In the genomic region with DNA sequence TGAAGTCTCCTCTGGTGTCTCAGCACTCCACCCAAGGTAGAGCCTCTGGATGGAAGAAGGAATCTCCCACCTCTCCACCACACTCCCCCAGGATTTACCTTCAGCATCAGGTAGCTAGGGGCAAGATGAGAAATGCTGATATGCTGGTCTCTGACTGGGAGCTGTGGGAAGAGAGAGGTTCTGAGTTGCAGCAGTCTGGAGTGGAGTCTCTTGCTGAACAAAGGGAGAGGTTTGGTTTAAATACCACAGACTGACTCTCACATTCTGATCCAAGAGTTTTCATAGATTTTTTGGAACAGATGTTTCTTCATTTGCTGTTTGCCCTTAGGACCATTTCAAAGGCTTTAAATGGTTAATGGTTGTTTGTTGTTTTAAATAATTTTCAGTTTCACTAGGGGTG, we compare ENCODE assay signal across 10 cellular contexts. TPM values are rescaled to one million over a fixed set of nuclear protein-coding genes. Genes with fewer than 3 reads are reported as not detected.
DNase-seq lines count a peak whose midpoint lies in the region; ATAC-seq and TF ChIP-seq lines count a peak whose summit lies in the region.
"Had no signal": no experiment of that assay in that cellular context is flagged by ENCODE, and none has a peak within 500 bp of the region (broad histone marks: within the 10 kb centered on the region; RNA-seq: fewer than 3 reads in every experiment).

No MANE protein-coding gene starts in this region.

- H3K27me3 ChIP-seq in hepatocyte, result no peaks in the 10 kb centered on the region
- no peaks in the 10 kb centered on the region for H3K27me3 ChIP-seq in stomach

- TF ChIP-seq CTCF in hepatocyte (IDR thresholded peaks at IDR 0.05; ENCODE audit: poor library complexity) (no peak), stomach (IDR thresholded peaks at IDR 0.05) (no peak)

- H3K27ac ChIP-seq in hepatocyte (peak overlapping the region; percentile 98), stomach (peak overlapping the region in 4 of 5 donors; percentile 99 to 100 (median 100))

- peaks cover 13 to 29% of the 10 kb centered on the region in 2 donors for H3K36me3 Mint-ChIP-seq in activated T-cell treated with anti-CD3 and anti-CD28 coated beads, Interleukin-2, amount 50 U/mL, for 72 hours (ENCODE audit: insufficient read depth in 2 of 2)
- H3K36me3 Mint-ChIP-seq in activated T-helper 1 cell treated with anti-CD3 and anti-CD28 coated beads, Interleukin-12 subunit alpha, Interleukin-12 subunit beta, Interleukin-2, Interleukin-4 antibody, amounts not matched to agents 30 ng/mL and 10 ng/mL and 1 ng/mL, durations not matched to agents 14 hours and 24 hours and 36 hours (ENCODE audit: low read depth), result peaks cover 18% of the 10 kb centered on the region

- peak overlapping the region; percentile 98 to 100 for H3K4me3 Mint-ChIP-seq in activated T-cell treated with anti-CD3 and anti-CD28 coated beads, Interleukin-2, amount 50 U/mL, for 72 hours
- H3K4me3 Mint-ChIP-seq in activated T-helper 1 cell treated with anti-CD3 and anti-CD28 coated beads, Interleukin-12 subunit alpha, Interleukin-12 subunit beta, Interleukin-2, Interleukin-4 antibody, amounts not matched to agents 30 ng/mL and 10 ng/mL and 1 ng/mL, durations not matched to agents 14 hours and 24 hours and 36 hours, result peak overlapping the region; percentile 94

- H3K36me3 ChIP-seq in hepatocyte (replicated peaks; ENCODE audit: insufficient read depth, low read depth), result no peaks in the 10 kb centered on the region
- H3K36me3 ChIP-seq in stomach, result no peaks in the 10 kb centered on the region

- H2AFZ ChIP-seq in hepatocyte, result no peak overlapping the region

- H4K20me1 ChIP-seq in hepatocyte (ENCODE audit: insufficient read depth, poor library complexity, severe bottlenecking), result peaks cover 6% of the 10 kb centered on the region

- no peaks in the 10 kb centered on the region for H3K9me2 ChIP-seq in hepatocyte (replicated peaks; ENCODE audit: insufficient read depth)

- H3K4me2 ChIP-seq in hepatocyte, result no peak overlapping the region

- intact Hi-C loops in activated T-helper 1 cell treated with anti-CD3 and anti-CD28 coated beads, Interleukin-12 subunit alpha, Interleukin-12 subunit beta, Interleukin-2, Interleukin-4 antibody, amounts not matched to agents 30 ng/mL and 10 ng/mL and 1 ng/mL, durations not matched to agents 14 hours and 24 hours and 36 hours (cut with micrococcal nuclease), result loop anchor here (5.0 kb wide), 4 partner anchors 332 to 1262 kb away; a partner anchor contains a TSS
- intact Hi-C loops in stomach (cut with DNase I; ENCODE audit: low total_unique reads), result no loop called here

- H3K4me1 Mint-ChIP-seq in activated T-cell treated with anti-CD3 and anti-CD28 coated beads, Interleukin-2, amount 50 U/mL, for 72 hours (ENCODE audit: low read depth), result peaks cover 35% of the 10 kb centered on the region
- H3K4me1 Mint-ChIP-seq in activated T-helper 1 cell treated with anti-CD3 and anti-CD28 coated beads, Interleukin-12 subunit alpha, Interleukin-12 subunit beta, Interleukin-2, Interleukin-4 antibody, amounts not matched to agents 30 ng/mL and 10 ng/mL and 1 ng/mL, durations not matched to agents 14 hours and 24 hours and 36 hours (ENCODE audit: low read depth), result peaks cover 39% of the 10 kb centered on the region

- H3K4me3 ChIP-seq in hepatocyte (no peak overlapping the region), stomach (peak overlapping the region in 2 of 4 donors; percentile 61 to 73)

- ATAC-seq in activated T-cell treated with anti-CD3 and anti-CD28 coated beads, Interleukin-2, amount 50 U/mL, for 72 hours (replicated peaks in 1 of 2), result no peak
- ATAC-seq in GM19452 (IDR thresholded peaks at IDR 0.05; ENCODE audit: unreplicated experiment) (no peak), GM19395 (IDR thresholded peaks at IDR 0.05; ENCODE audit: unreplicated experiment) (no peak)

- H3K9me3 ChIP-seq in hepatocyte (ENCODE audit: low read depth), result no peaks in the 10 kb centered on the region
- H3K9me3 ChIP-seq in stomach, result no peaks in the 10 kb centered on the region

- no peak for TF ChIP-seq POLR2A in stomach (IDR thresholded peaks at IDR 0.05)

- peaks cover 10% of the 10 kb centered on the region for H3K4me1 ChIP-seq in hepatocyte (ENCODE audit: insufficient read depth)
- H3K4me1 ChIP-seq in stomach, result peaks cover 6 to 35% (median 25%) of the 10 kb centered on the region in 4 donors

- H3K27me3 Mint-ChIP-seq in activated T-cell treated with anti-CD3 and anti-CD28 coated beads, Interleukin-2, amount 50 U/mL, for 72 hours (ENCODE audit: low read depth), result no peaks in the 10 kb centered on the region
- no peaks in the 10 kb centered on the region for H3K27me3 Mint-ChIP-seq in activated T-helper 1 cell treated with anti-CD3 and anti-CD28 coated beads, Interleukin-12 subunit alpha, Interleukin-12 subunit beta, Interleukin-2, Interleukin-4 antibody, amounts not matched to agents 30 ng/mL and 10 ng/mL and 1 ng/mL, durations not matched to agents 14 hours and 24 hours and 36 hours (ENCODE audit: insufficient read depth)

- peaks cover 28% of the 10 kb centered on the region for H3K79me2 ChIP-seq in hepatocyte

- no peaks in the 10 kb centered on the region for H3K9me3 Mint-ChIP-seq in activated T-cell treated with anti-CD3 and anti-CD28 coated beads, Interleukin-2, amount 50 U/mL, for 72 hours
- no peaks in the 10 kb centered on the region for H3K9me3 Mint-ChIP-seq in activated T-helper 1 cell treated with anti-CD3 and anti-CD28 coated beads, Interleukin-12 subunit alpha, Interleukin-12 subunit beta, Interleukin-2, Interleukin-4 antibody, amounts not matched to agents 30 ng/mL and 10 ng/mL and 1 ng/mL, durations not matched to agents 14 hours and 24 hours and 36 hours

- no peak for DNase-seq in activated T-cell treated with anti-CD3 and anti-CD28 coated beads, Interleukin-2, amount 50 U/mL, for 72 hours
- DNase-seq in activated T-cell treated with anti-CD3 and anti-CD28 coated beads, Interleukin-2, amount 50 U/mL, for 48 hours, result no peak
- DNase-seq in activated T-helper 1 cell treated with anti-CD3 and anti-CD28 coated beads, Interleukin-12 subunit alpha, Interleukin-12 subunit beta, Interleukin-2, Interleukin-4 antibody, amounts not matched to agents 30 ng/mL and 10 ng/mL and 1 ng/mL, durations not matched to agents 14 hours and 24 hours and 36 hours (ENCODE audit: low spot score), result no peak
- DNase-seq in hepatocyte (ENCODE audit: low spot score) (no peak), stomach (no peak), T-helper 9 cell (no peak)
- DNase-seq: cortex of kidney, NCI-H2107 had no signal

- H3K27ac Mint-ChIP-seq in activated T-cell treated with anti-CD3 and anti-CD28 coated beads, Interleukin-2, amount 50 U/mL, for 72 hours, result peak overlapping the region; percentile 96
- peak overlapping the region; percentile 100 for H3K27ac Mint-ChIP-seq in activated T-helper 1 cell treated with anti-CD3 and anti-CD28 coated beads, Interleukin-12 subunit alpha, Interleukin-12 subunit beta, Interleukin-2, Interleukin-4 antibody, amounts not matched to agents 30 ng/mL and 10 ng/mL and 1 ng/mL, durations not matched to agents 14 hours and 24 hours and 36 hours

- no peak for TF ChIP-seq EP300 in stomach (IDR thresholded peaks at IDR 0.05)

RNA-seq across cellular contexts. Expression of a gene that starts 1.1 kb away (rescaled TPM):
- 100 to 1,000 TPM; 232 to 385 TPM for total RNA-seq in activated T-cell treated with anti-CD3 and anti-CD28 coated beads, Interleukin-2, amount 50 U/mL, for 72 hours
- total RNA-seq in activated T-helper 1 cell treated with anti-CD3 and anti-CD28 coated beads, Interleukin-12 subunit alpha, Interleukin-12 subunit beta, Interleukin-2, Interleukin-4 antibody, amounts not matched to agents 30 ng/mL and 10 ng/mL and 1 ng/mL, durations not matched to agents 14 hours and 24 hours and 36 hours, result 457 and 480 TPM in 2 replicates
- 60.6 and 65.9 TPM in 2 replicates for total RNA-seq in hepatocyte
- polyA plus RNA-seq in hepatocyte, result 46.0 and 54.1 TPM in 2 replicates
- total RNA-seq in stomach, result 100 to 1,000 TPM; 149 to 424 (median 247) TPM
- 10 to 100 TPM; 23.3 to 43.4 (median 24.1) TPM for polyA plus RNA-seq in stomach

RNA-seq across cellular contexts. Expression of a gene that starts 43.0 kb away (rescaled TPM):
- 10 to 100 TPM; 52.9 to 59.8 TPM for total RNA-seq in activated T-cell treated with anti-CD3 and anti-CD28 coated beads, Interleukin-2, amount 50 U/mL, for 72 hours
- 105 and 121 TPM in 2 replicates for total RNA-seq in activated T-helper 1 cell treated with anti-CD3 and anti-CD28 coated beads, Interleukin-12 subunit alpha, Interleukin-12 subunit beta, Interleukin-2, Interleukin-4 antibody, amounts not matched to agents 30 ng/mL and 10 ng/mL and 1 ng/mL, durations not matched to agents 14 hours and 24 hours and 36 hours
- total RNA-seq in hepatocyte, result 83.0 and 96.2 TPM in 2 replicates
- 229 and 230 TPM in 2 replicates for polyA plus RNA-seq in hepatocyte
- total RNA-seq in stomach, result 100 to 1,000 TPM in 1 of 5 donors, 10 to 100 TPM in 3, 1 to 10 TPM in 1; 3.5 to 130 (median 58.5) TPM
- 100 to 1,000 TPM in 2 of 3 donors, 10 to 100 TPM in 1; 91.2 to 134 (median 109) TPM for polyA plus RNA-seq in stomach

RNA-seq across cellular contexts. Expression of a gene that starts 43.4 kb away (rescaled TPM):
- total RNA-seq in activated T-cell treated with anti-CD3 and anti-CD28 coated beads, Interleukin-2, amount 50 U/mL, for 72 hours, result 10 to 100 TPM; 31.5 to 38.0 TPM
- 26.1 and 29.4 TPM in 2 replicates for total RNA-seq in activated T-helper 1 cell treated with anti-CD3 and anti-CD28 coated beads, Interleukin-12 subunit alpha, Interleukin-12 subunit beta, Interleukin-2, Interleukin-4 antibody, amounts not matched to agents 30 ng/mL and 10 ng/mL and 1 ng/mL, durations not matched to agents 14 hours and 24 hours and 36 hours
- 8.0 and 9.7 TPM in 2 replicates for total RNA-seq in hepatocyte
- polyA plus RNA-seq in hepatocyte, result 6.4 and 6.7 TPM in 2 replicates
- 10 to 100 TPM in 3 of 5 donors, 1 to 10 TPM in 2; 2.9 to 51.6 (median 11.1) TPM for total RNA-seq in stomach
- 1 to 10 TPM; 2.4 to 4.0 (median 2.5) TPM for polyA plus RNA-seq in stomach
